In genomic region chr16:64051826-64052225, GRCh38 we compare ENCODE assay signal across 9 cellular contexts.
DNase-seq lines count a peak whose midpoint lies in the region; FAIRE-seq and TF ChIP-seq lines count a peak whose summit lies in the region.
"Had no signal": no experiment of that assay in that cellular context is flagged by ENCODE, and none has a peak within 500 bp of the region (broad histone marks: within the 10 kb centered on the region; RNA-seq: fewer than 3 reads in every experiment).

No MANE protein-coding gene starts in this region.

- no peaks in the 10 kb centered on the region for H3K36me3 ChIP-seq in BJ (ENCODE audit: control insufficient read depth, insufficient read depth, low read length)

- no peaks in the 10 kb centered on the region for H3K27me3 ChIP-seq in BJ (ENCODE audit: control insufficient read depth, insufficient read depth, low read length)

- intact Hi-C loops in lower leg skin (cut with DNase I; ENCODE audit: low total_unique reads): no loop called here

- TF ChIP-seq RAD21 in Ishikawa (IDR thresholded peaks at IDR 0.05; ENCODE audit: low read depth): peak; percentile 43

- FAIRE-seq in GM19239 (lab: Jason Lieb, UNC): no peak

- DNase-seq in BJ (ENCODE audit: low read depth): no peak
- peak; percentile 16 for DNase-seq in SKM-1 treated with dmso at 0.1 percent for 144 hours (lab: John Stamatoyannopoulos, UW; ENCODE audit: unreplicated experiment)
- peak; percentile 36 for DNase-seq in kidney tubule cell (ENCODE audit: low spot score)
- DNase-seq in GM19239 (ENCODE audit: insufficient read length, low spot score): no peak
- no peak for DNase-seq in stimulated activated CD4-positive, alpha-beta T cell treated with anti-CD3 and anti-CD28 coated beads, Interleukin-1b, Interleukin-23, amount 100 ng/mL, for 48 hours
- DNase-seq in lower leg skin (ENCODE audit: low spot score in 2 of 2): no peak
- no peak for DNase-seq in CD1c-positive myeloid dendritic cell (ENCODE audit: extremely low spot score)
- DNase-seq: activated effector memory CD4-positive, alpha-beta T cell treated with anti-CD3 and anti-CD28 coated beads, Interleukin-2, amount 50 U/mL, for 16 hours had no signal

- no peak for TF ChIP-seq EP300 in Ishikawa (IDR thresholded peaks at IDR 0.05; ENCODE audit: borderline replicate concordance)

- POLR2A ChIA-PET in BJ (lab: Charles Lee): no interaction called here

- H3K4me3 ChIP-seq in BJ (ENCODE audit: low read depth, low read length) (no peak overlapping the region), lower leg skin (ENCODE audit: low read depth, poor library complexity, severe bottlenecking) (no peak overlapping the region)

- no peak for TF ChIP-seq POLR2A in lower leg skin (IDR thresholded peaks at IDR 0.05)

- TF ChIP-seq CTCF in BJ (IDR thresholded peaks at IDR 0.05; ENCODE audit: insufficient read depth, low read depth, low read length) (peak; percentile 22), lower leg skin (IDR thresholded peaks at IDR 0.05) (no peak)

- CTCF ChIA-PET in BJ (lab: Yijun Ruan, JAX): interaction anchor here (1.2 kb wide), 1 partner anchor 9 kb away, joined by 5 read pairs; no protein-coding TSS in a partner anchor

TF ChIP-seq in Ishikawa, 13 proteins besides CTCF, POLR2A, EP300 and RAD21:
- no peak for TF ChIP-seq ZBTB7A (IDR thresholded peaks at IDR 0.05; ENCODE audit: low read depth)
TF ChIP-seq in Ishikawa: peak in this region for 0.

Comparison
In these comparisons a context has a peak if more than half of its experiments do, and no peak if none do; other contexts are left out.
1. DNase-seq: peak in SKM-1 treated with dmso at 0.1 percent for 144 hours (single experiment) and kidney tubule cell (single experiment); none in BJ (single experiment), GM19239 (single experiment), stimulated activated CD4-positive, alpha-beta T cell treated with anti-CD3 and anti-CD28 coated beads, Interleukin-1b, Interleukin-23, amount 100 ng/mL, for 48 hours (single experiment), lower leg skin (0 of 2) and CD1c-positive myeloid dendritic cell (single experiment).